In genomic region chr2:233209117-233209977, GRCh38 we compare ENCODE assay signal across 9 cellular contexts. TPM values are rescaled to one million over a fixed set of nuclear protein-coding genes. Genes with fewer than 3 reads are reported as not detected.
A peak's percentile ranks its signal among the peaks of the same experiment; 100 is the strongest.
DNase-seq lines count a peak whose midpoint lies in the region; ATAC-seq, FAIRE-seq and TF ChIP-seq lines count a peak whose summit lies in the region.
"Had no signal": no experiment of that assay in that cellular context is flagged by ENCODE, and none has a peak within 500 bp of the region (broad histone marks: within the 10 kb centered on the region; RNA-seq: fewer than 3 reads in every experiment).

No MANE protein-coding gene starts in this region.

- peaks cover 38% of the 10 kb centered on the region for H3K36me3 ChIP-seq in CD4-positive, CD25-positive, alpha-beta regulatory T cell (ENCODE audit: control insufficient read depth, insufficient read depth, low read length)
- H3K36me3 ChIP-seq: transverse colon had no signal

- peaks cover 0 to 2% (median 0%) of the 10 kb centered on the region in 7 donors for H3K9me3 Mint-ChIP-seq in CD4-positive, CD25-positive, alpha-beta regulatory T cell
- no peaks in the 10 kb centered on the region for H3K9me3 Mint-ChIP-seq in memory B cell

- peak overlapping the region; percentile 76 to 92 (median 91) for H3K27ac Mint-ChIP-seq in CD4-positive, CD25-positive, alpha-beta regulatory T cell
- H3K27ac Mint-ChIP-seq in memory B cell, result peak overlapping the region; percentile 84

- no peaks in the 10 kb centered on the region for H3K27me3 Mint-ChIP-seq in CD4-positive, CD25-positive, alpha-beta regulatory T cell
- no peaks in the 10 kb centered on the region for H3K27me3 Mint-ChIP-seq in memory B cell

- in situ Hi-C loops in astrocyte of the spinal cord (cut with HindIII; ENCODE audit: low sequenced_read_pairs), result no loop called here

- no peak for FAIRE-seq in HTR-8/SVneo (lab: Jason Lieb, UNC)

- no peak for ATAC-seq in CD4-positive, CD25-positive, alpha-beta regulatory T cell (ENCODE audit: low read depth in 2 of 2)
- ATAC-seq in memory B cell (ENCODE audit: low read depth), result no peak
- no peak for ATAC-seq in left lobe of liver

- no peak overlapping the region for H3K27ac ChIP-seq in CD4-positive, CD25-positive, alpha-beta regulatory T cell (ENCODE audit: insufficient read depth, low read length, poor library complexity, severe bottlenecking)
- H3K27ac ChIP-seq: transverse colon had no signal

- H3K4me1 ChIP-seq in CD4-positive, CD25-positive, alpha-beta regulatory T cell (ENCODE audit: control insufficient read depth, insufficient read depth, low read length, poor library complexity, severe bottlenecking), result no peaks in the 10 kb centered on the region

- H3K4me3 ChIP-seq in CD4-positive, CD25-positive, alpha-beta regulatory T cell (ENCODE audit: low read depth, low read length), result no peak overlapping the region
- H3K4me3 ChIP-seq in astrocyte of the spinal cord (ENCODE audit: low read depth, low read length), result no peak overlapping the region
- H3K4me3 ChIP-seq: transverse colon had no signal

- H3K9me3 ChIP-seq in CD4-positive, CD25-positive, alpha-beta regulatory T cell (ENCODE audit: control insufficient read depth in 2 of 2, low read length in 2 of 2), result no peaks in the 10 kb centered on the region
- H3K9me3 ChIP-seq: transverse colon had no signal

- no peak for TF ChIP-seq CTCF in astrocyte of the spinal cord (IDR thresholded peaks at IDR 0.05; ENCODE audit: low read depth, low read length)

- no peak for DNase-seq in CD4-positive, CD25-positive, alpha-beta regulatory T cell
- DNase-seq in HTR-8/SVneo (ENCODE audit: insufficient read length, low spot score) (peak; percentile 77), astrocyte of the spinal cord (ENCODE audit: low read depth, low spot score) (peak; percentile 80), memory B cell (ENCODE audit: low spot score in 2 of 2) (no peak), activated gamma-delta T cell treated with Interleukin-2 at 50 U/mL for 16 hours (no peak), DMS153 (lab: John Stamatoyannopoulos, UW) (no peak), Kasumi-1 (lab: John Stamatoyannopoulos, UW) (no peak), left lobe of liver (ENCODE audit: low spot score) (no peak)
- DNase-seq: transverse colon had no signal

- H3K27me3 ChIP-seq in CD4-positive, CD25-positive, alpha-beta regulatory T cell (ENCODE audit: control insufficient read depth, insufficient read depth, low read length), result no peaks in the 10 kb centered on the region
- H3K27me3 ChIP-seq: transverse colon had no signal

- H3K4me1 Mint-ChIP-seq in CD4-positive, CD25-positive, alpha-beta regulatory T cell, result peaks cover 0 to 10% (median 5%) of the 10 kb centered on the region in 4 donors
- H3K4me1 Mint-ChIP-seq in memory B cell, result peaks cover 12% of the 10 kb centered on the region

- peaks cover 12% of the 10 kb centered on the region for H3K36me3 Mint-ChIP-seq in CD4-positive, CD25-positive, alpha-beta regulatory T cell
- peaks cover 16% of the 10 kb centered on the region for H3K36me3 Mint-ChIP-seq in memory B cell

- H3K4me3 Mint-ChIP-seq in CD4-positive, CD25-positive, alpha-beta regulatory T cell, result no peak overlapping the region
- no peak overlapping the region for H3K4me3 Mint-ChIP-seq in memory B cell

RNA-seq across cellular contexts. Expression of gene ATG16L1, which starts 42.1 kb away (rescaled TPM):
- total RNA-seq in CD4-positive, CD25-positive, alpha-beta regulatory T cell, result 125 TPM
- 10 to 100 TPM; 15.2 to 23.5 (median 19.0) TPM for polyA plus RNA-seq in CD4-positive, CD25-positive, alpha-beta regulatory T cell
- 19.2 TPM for total RNA-seq in left lobe of liver

Comparison
In these comparisons a context has a peak if more than half of its experiments do, and no peak if none do; other contexts are left out.
1. DNase-seq: peak in HTR-8/SVneo (single experiment) and astrocyte of the spinal cord (single experiment); none in CD4-positive, CD25-positive, alpha-beta regulatory T cell (0 of 3), memory B cell (0 of 2), activated gamma-delta T cell treated with Interleukin-2 at 50 U/mL for 16 hours (single experiment), DMS153 (single experiment), Kasumi-1 (0 of 2) and left lobe of liver (single experiment).